Comparison of ENCODE assay signal across 22 cellular contexts in the genomic region with DNA sequence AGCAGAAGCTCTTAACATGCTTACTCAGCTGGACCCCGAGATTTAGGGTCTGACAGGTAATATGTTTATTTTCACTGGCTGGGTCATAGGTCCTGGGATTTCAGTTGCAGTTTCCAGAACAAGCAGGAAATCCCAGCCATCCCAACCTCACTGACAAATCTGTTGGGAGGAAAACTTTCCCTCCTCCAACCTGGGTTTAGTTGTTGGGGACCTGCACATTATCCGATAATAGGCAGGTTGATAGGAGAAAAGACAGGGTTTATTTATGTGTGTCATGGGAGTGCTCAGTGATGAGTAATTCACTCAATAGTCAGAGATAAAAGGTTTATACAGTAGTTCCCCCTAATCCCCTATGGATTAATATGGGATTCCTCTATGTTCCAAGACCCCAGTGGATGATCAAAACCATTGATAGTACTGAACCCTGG. TPM values are rescaled to one million over a fixed set of nuclear protein-coding genes. Genes with fewer than 3 reads are reported as not detected.
A peak's percentile ranks its signal among the peaks of the same experiment; 100 is the strongest.
DNase-seq lines count a peak whose midpoint lies in the region; ATAC-seq, FAIRE-seq and TF ChIP-seq lines count a peak whose summit lies in the region.
"Had no signal": no experiment of that assay in that cellular context is flagged by ENCODE, and none has a peak within 500 bp of the region (broad histone marks: within the 10 kb centered on the region; RNA-seq: fewer than 3 reads in every experiment).

No MANE protein-coding gene starts in this region.

- SMC1A ChIA-PET in GM12878 (lab: Charles Lee; ENCODE audit: uncharacterized antibody, unreplicated experiment) = interaction anchor here (1.1 kb wide), 1 partner anchor 17 kb away, joined by 3 read pairs; no protein-coding TSS in a partner anchor

- H3K9me3 ChIP-seq in HCT116 (ENCODE audit: control insufficient read depth in 1 of 2, insufficient read depth in 1 of 2, low read depth in 1 of 2, low read length in 2 of 2) (0 out of 4 replicates have a peak, but pooled peaks cover 0 to 5% of the 10 kb centered on the region in 2 experiments), GM12878 (replicated peaks; ENCODE audit: control insufficient read depth, insufficient read depth, low read length) (no peaks in the 10 kb centered on the region; the same call in 2 of the 3 replicates), suprapubic skin (no peaks in the 10 kb centered on the region)
- H3K9me3 ChIP-seq: sigmoid colon had no signal

- ATAC-seq in HCT116 (no peak), GM12878 (no peak), HG03520 (IDR thresholded peaks at IDR 0.05; ENCODE audit: unreplicated experiment) (no peak)
- ATAC-seq: activated CD8-positive, alpha-beta memory T cell treated with anti-CD3 and anti-CD28 coated beads, Interleukin-2, amount 10 ng/mL, durations not matched to agents 7 days and 5 days; activated T-helper 17 cell treated with anti-CD3 and anti-CD28 coated beads, Interleukin-2, amount 50 U/mL, for 72 hours; stimulated activated naive CD8-positive, alpha-beta T cell treated with anti-CD3 and anti-CD28 coated beads, Interleukin-15, Interleukin-2, amounts not matched to agents 100 U/mL and 50 U/mL, for 24 hours had no signal

- H3K27ac ChIP-seq in HCT116 (ENCODE audit: low read depth, low read length) (no peak overlapping the region), GM12878 (ENCODE audit: control insufficient read depth, insufficient read depth) (no peak overlapping the region), suprapubic skin (peak overlapping the region; percentile 30)

- 50% methylated on average over 2 of the region's 2 CpGs for WGBS in GM12878 (ENCODE audit: insufficient coverage, insufficient replicate concordance, low lambda C conversion rate, missing lambda C conversion rate)
- 49% methylated on average over 2 of the region's 2 CpGs for WGBS in suprapubic skin

- TF ChIP-seq RAD21 in HCT116 (IDR thresholded peaks at IDR 0.05; ENCODE audit: low read depth) = no peak
- no peak for TF ChIP-seq RAD21 in GM12878 (IDR thresholded peaks at IDR 0.05; ENCODE audit: insufficient read depth, low read depth, low read length)

- CTCF ChIA-PET in HCT116 (lab: Charles Lee) (no interaction called here), GM12878 (lab: Yijun Ruan, JAX) (no interaction called here)

- intact Hi-C loops in HCT116 (cut with micrococcal nuclease) (no loop called here), GM12878 (cut with micrococcal nuclease; ENCODE audit: unreplicated experiment) (no loop called here)

- H2AFZ ChIP-seq in HCT116 (ENCODE audit: low read depth, low read length, poor library complexity, severe bottlenecking) (no peak overlapping the region), GM12878 (ENCODE audit: control insufficient read depth, low read depth, low read length) (no peak overlapping the region)

- H3K36me3 ChIP-seq in HCT116 (ENCODE audit: control insufficient read depth in 1 of 2, insufficient read depth in 2 of 2, low read length in 2 of 2) = no peaks in the 10 kb centered on the region
- H3K36me3 ChIP-seq in GM12878 (ENCODE audit: control insufficient read depth in 2 of 2, insufficient read depth in 2 of 2, low read length in 1 of 2) = 0 out of 4 replicates have a peak, but pooled peaks cover 0 to 6% of the 10 kb centered on the region in 2 experiments
- no peaks in the 10 kb centered on the region for H3K36me3 ChIP-seq in suprapubic skin
- H3K36me3 ChIP-seq: sigmoid colon had no signal

- H3K4me1 ChIP-seq in HCT116 (ENCODE audit: control insufficient read depth in 1 of 2, insufficient read depth in 2 of 2, low read length in 2 of 2) (peaks cover 17 to 22% of the 10 kb centered on the region in 2 experiments), GM12878 (ENCODE audit: control insufficient read depth, insufficient read depth, low read length) (no peaks in the 10 kb centered on the region), suprapubic skin (peaks cover 4% of the 10 kb centered on the region)

- peaks cover 3% of the 10 kb centered on the region for H3K9me3 Mint-ChIP-seq in activated naive CD8-positive, alpha-beta T cell treated with anti-CD3 and anti-CD28 coated beads for 36 hours
- H3K9me3 Mint-ChIP-seq: activated T-helper 17 cell treated with anti-CD3 and anti-CD28 coated beads, Interleukin-2, amount 50 U/mL, for 72 hours had no signal

- H3K79me2 ChIP-seq in HCT116 (ENCODE audit: insufficient read depth, low read length) (no peaks in the 10 kb centered on the region; the same call in 1 of the 2 replicates), GM12878 (ENCODE audit: control insufficient read depth, insufficient read depth, low read length) (no peaks in the 10 kb centered on the region)

- POLR2A ChIA-PET in HCT116 (lab: Charles Lee) (no interaction called here), GM12878 (lab: Charles Lee) (interaction anchor here (0.6 kb wide), 1 partner anchor 447 kb away, joined by 5 read pairs; no protein-coding TSS in a partner anchor)

- H3K27me3 ChIP-seq in HCT116 (ENCODE audit: insufficient read depth, low read length) (no peaks in the 10 kb centered on the region), GM12878 (replicated peaks in 1 of 2; ENCODE audit: control insufficient read depth in 2 of 2, insufficient read depth in 2 of 2, low read length in 1 of 2) (no peaks in the 10 kb centered on the region), suprapubic skin (no peaks in the 10 kb centered on the region)
- H3K27me3 ChIP-seq: sigmoid colon had no signal

- in situ Hi-C loops in GM12878 (cut with MboI) = no loop called here

- FAIRE-seq in GM12878 (lab: Jason Lieb, UNC) = no peak
- FAIRE-seq: TTC549 had no signal

- 0 out of 2 replicates have a peak overlapping the region, but pooled peaks have one; percentile 3 for H3K4me2 ChIP-seq in HCT116 (ENCODE audit: low read length)
- no peak overlapping the region for H3K4me2 ChIP-seq in GM12878 (ENCODE audit: control insufficient read depth, insufficient read depth)

- DNase-seq in HCT116 (ENCODE audit: low read depth, low spot score) = no peak
- no peak for DNase-seq in GM12878 (ENCODE audit: low read depth, low spot score)
- DNase-seq in kidney glomerular epithelial cell (lab: John Stamatoyannopoulos, UW) = peak; percentile 31
- no peak for DNase-seq in suprapubic skin (ENCODE audit: low spot score in 2 of 2)
- DNase-seq in activated naive CD8-positive, alpha-beta T cell treated with anti-CD3 and anti-CD28 coated beads for 36 hours = no peak
- no peak for DNase-seq in amygdala (lab: John Stamatoyannopoulos, UW)
- DNase-seq in NCI-H524 treated with DMSO at 0.1 percent for 48 hours (lab: John Stamatoyannopoulos, UW) = no peak
- DNase-seq: activated CD4-positive, alpha-beta T cell treated with anti-CD3 and anti-CD28 coated beads for 4 hours; activated CD8-positive, alpha-beta memory T cell treated with anti-CD3 and anti-CD28 coated beads, Interleukin-2, amount 10 ng/mL, durations not matched to agents 7 days and 5 days; cerebellar nuclear complex; foreskin fibroblast; HCEC 1CT; Kasumi-1; left cardiac atrium; NCI-H2171 treated with DMSO at 0.1 percent for 48 hours; occipital lobe; stimulated activated CD4-positive, alpha-beta T cell treated with anti-CD3 and anti-CD28 coated beads, Interleukin-1b, Interleukin-23, amount 100 ng/mL, for 48 hours; stimulated activated naive CD8-positive, alpha-beta T cell treated with anti-CD3 and anti-CD28 coated beads, Interleukin-15, Interleukin-2, amounts not matched to agents 100 U/mL and 50 U/mL, for 24 hours had no signal

- no peak for TF ChIP-seq POLR2A in HCT116 (IDR thresholded peaks at IDR 0.05; ENCODE audit: borderline replicate concordance, extremely low read depth, insufficient read depth, insufficient read length)
- no peak for TF ChIP-seq POLR2A in GM12878 (IDR thresholded peaks at IDR 0.05; ENCODE audit: low read depth, low read length)
- TF ChIP-seq POLR2A in suprapubic skin (IDR thresholded peaks at IDR 0.05) = no peak

- no peak overlapping the region for H3K4me3 ChIP-seq in HCT116 (replicated peaks in 1 of 2; ENCODE audit: low read depth in 1 of 2, low read length in 2 of 2)
- no peak overlapping the region for H3K4me3 ChIP-seq in GM12878
- no peak overlapping the region for H3K4me3 ChIP-seq in suprapubic skin
- H3K4me3 ChIP-seq: sigmoid colon had no signal

- H3K9ac ChIP-seq in HCT116 (ENCODE audit: low read length) (no peak overlapping the region), GM12878 (ENCODE audit: control insufficient read depth, insufficient read depth, low read length) (no peak overlapping the region)

- H3K9me2 ChIP-seq in HCT116 (ENCODE audit: insufficient read depth) = no peaks in the 10 kb centered on the region

- no peaks in the 10 kb centered on the region for H3K4me1 Mint-ChIP-seq in activated naive CD8-positive, alpha-beta T cell treated with anti-CD3 and anti-CD28 coated beads for 36 hours
- H3K4me1 Mint-ChIP-seq: activated CD8-positive, alpha-beta memory T cell treated with anti-CD3 and anti-CD28 coated beads, Interleukin-2, amount 10 ng/mL, durations not matched to agents 7 days and 5 days; activated T-helper 17 cell treated with anti-CD3 and anti-CD28 coated beads, Interleukin-2, amount 50 U/mL, for 72 hours had no signal

- BruUV-seq in HCT116 (replicated peaks; lab: Mats Ljungman, UMichigan) (no TSS peak), GM12878 (replicated peaks; lab: Mats Ljungman, UMichigan) (no TSS peak)

- TF ChIP-seq EP300 in GM12878 (IDR thresholded peaks at IDR 0.05; ENCODE audit: borderline replicate concordance in 1 of 2, control insufficient read depth in 1 of 2, low read depth in 2 of 2, low read length in 2 of 2) (no peak), suprapubic skin (IDR thresholded peaks at IDR 0.05) (no peak)

- H4K20me1 ChIP-seq in HCT116 (ENCODE audit: insufficient read depth) (no peaks in the 10 kb centered on the region), GM12878 (ENCODE audit: control insufficient read depth, insufficient read depth) (no peaks in the 10 kb centered on the region)

- RAD21 ChIA-PET in HCT116 (lab: Charles Lee; ENCODE audit: low non-redundant PET in 1 of 2, low total read pairs in 2 of 2, uncharacterized antibody in 2 of 2, unreplicated experiment in 2 of 2) = no interaction called here
- RAD21 ChIA-PET in GM12878 (lab: Charles Lee; ENCODE audit: unreplicated experiment) = no interaction called here

- no peak overlapping the region for H3K27ac Mint-ChIP-seq in activated naive CD8-positive, alpha-beta T cell treated with anti-CD3 and anti-CD28 coated beads for 36 hours
- H3K27ac Mint-ChIP-seq: activated CD8-positive, alpha-beta memory T cell treated with anti-CD3 and anti-CD28 coated beads, Interleukin-2, amount 10 ng/mL, durations not matched to agents 7 days and 5 days; activated T-helper 17 cell treated with anti-CD3 and anti-CD28 coated beads, Interleukin-2, amount 50 U/mL, for 72 hours had no signal

- H3K27me3 Mint-ChIP-seq in activated naive CD8-positive, alpha-beta T cell treated with anti-CD3 and anti-CD28 coated beads for 36 hours = no peaks in the 10 kb centered on the region
- H3K27me3 Mint-ChIP-seq: activated CD8-positive, alpha-beta memory T cell treated with anti-CD3 and anti-CD28 coated beads, Interleukin-2, amount 10 ng/mL, durations not matched to agents 7 days and 5 days; activated T-helper 17 cell treated with anti-CD3 and anti-CD28 coated beads, Interleukin-2, amount 50 U/mL, for 72 hours had no signal

- H3K4me3 Mint-ChIP-seq in activated naive CD8-positive, alpha-beta T cell treated with anti-CD3 and anti-CD28 coated beads for 36 hours = no peak overlapping the region
- H3K4me3 Mint-ChIP-seq: activated CD8-positive, alpha-beta memory T cell treated with anti-CD3 and anti-CD28 coated beads, Interleukin-2, amount 10 ng/mL, durations not matched to agents 7 days and 5 days; activated T-helper 17 cell treated with anti-CD3 and anti-CD28 coated beads, Interleukin-2, amount 50 U/mL, for 72 hours had no signal

- H3K36me3 Mint-ChIP-seq in activated naive CD8-positive, alpha-beta T cell treated with anti-CD3 and anti-CD28 coated beads for 36 hours = peaks cover 30% of the 10 kb centered on the region
- H3K36me3 Mint-ChIP-seq: activated CD8-positive, alpha-beta memory T cell treated with anti-CD3 and anti-CD28 coated beads, Interleukin-2, amount 10 ng/mL, durations not matched to agents 7 days and 5 days had no signal

- TF ChIP-seq CTCF in HCT116 (IDR thresholded peaks at IDR 0.05 in 2 of 3, conservative IDR thresholded peaks at IDR 0.05 in 1 of 3; ENCODE audit: borderline replicate concordance in 1 of 3, insufficient read depth in 1 of 3, low read depth in 2 of 3, low read length in 2 of 3) = no peak
- TF ChIP-seq CTCF in GM12878 (IDR thresholded peaks at IDR 0.05 in 2 of 3, conservative IDR thresholded peaks at IDR 0.05 in 1 of 3; ENCODE audit: control insufficient read depth in 2 of 3, extremely low read depth in 1 of 3, insufficient read depth in 1 of 3, low read depth in 3 of 3, low read length in 3 of 3) = no peak
- no peak for TF ChIP-seq CTCF in suprapubic skin (IDR thresholded peaks at IDR 0.05)

RNA-seq across cellular contexts. Expression of gene COMMD1, which starts 44.7 kb away (rescaled TPM):
- total RNA-seq in HCT116 (2021; ENCODE audit: unreplicated experiment) (16.1 TPM), GM12878 (2014; rRNA removed) (39.7 and 42.8 TPM in 2 replicates), GM12878 (2014; rRNA removed; fragmentation: Illumina TruSeq; extraction: Trizol) (50.3 and 52.4 TPM in 2 replicates), GM12878 (2021) (40.8 and 48.2 TPM in 2 replicates), suprapubic skin (10 to 100 TPM; 45.6 to 64.3 (median 57.7) TPM)
- 11.7 and 14.7 TPM in 2 replicates for polyA plus RNA-seq in HCT116 (2012)
- 72.5 and 75.3 TPM in 2 replicates for total RNA-seq in GM12878 (2013; cell fraction: nucleolus; rRNA removed)
- 150 TPM for polyA plus RNA-seq in GM12878 (2011; ENCODE audit: low read depth)
- polyA plus RNA-seq in GM12878 (2011; rRNA removed) (53.3 and 54.9 TPM in 2 replicates), GM12878 (2014; fragmentation: Illumina TruSeq; extraction: Trizol) (50.2 and 51.0 TPM in 2 replicates), GM12878 (2014; fragmentation: Nextera tagmentation; extraction: Ambion mirVana) (100 to 1,000 TPM; 190 to 210 TPM), GM12878 (2014; rRNA removed) (45.9 and 54.1 TPM in 2 replicates), GM12878 (2016; fragmentation: Nextera tagmentation; extraction: Ambion mirVana) (10 to 100 TPM; 94.3 to 99.4 TPM)
- polyA plus RNA-seq in GM12878 (2011; cell fraction: cytosol; rRNA removed) = 40.1 and 42.1 TPM in 2 replicates
- polyA plus RNA-seq in GM12878 (2011; cell fraction: nucleus; rRNA removed) = 22.2 and 25.7 TPM in 2 replicates
- 50.4 and 85.0 TPM in 2 replicates for polyA plus RNA-seq in GM12878 (2012)
- 21.6 and 25.3 TPM in 2 replicates for polyA minus RNA-seq in GM12878 (2011; rRNA and poly(A)+ RNA removed)
- polyA minus RNA-seq in GM12878 (2011; cell fraction: cytosol; rRNA and poly(A)+ RNA removed) = 9.1 and 10.6 TPM in 2 replicates
- polyA minus RNA-seq in GM12878 (2011; cell fraction: nucleus; rRNA and poly(A)+ RNA removed) = 15.7 and 23.7 TPM in 2 replicates
- total RNA-seq in activated naive CD8-positive, alpha-beta T cell treated with anti-CD3 and anti-CD28 coated beads for 36 hours = 10 to 100 TPM; 29.1 to 31.8 TPM
